ENCODE assay signal across 1 cellular context in the genomic region with DNA sequence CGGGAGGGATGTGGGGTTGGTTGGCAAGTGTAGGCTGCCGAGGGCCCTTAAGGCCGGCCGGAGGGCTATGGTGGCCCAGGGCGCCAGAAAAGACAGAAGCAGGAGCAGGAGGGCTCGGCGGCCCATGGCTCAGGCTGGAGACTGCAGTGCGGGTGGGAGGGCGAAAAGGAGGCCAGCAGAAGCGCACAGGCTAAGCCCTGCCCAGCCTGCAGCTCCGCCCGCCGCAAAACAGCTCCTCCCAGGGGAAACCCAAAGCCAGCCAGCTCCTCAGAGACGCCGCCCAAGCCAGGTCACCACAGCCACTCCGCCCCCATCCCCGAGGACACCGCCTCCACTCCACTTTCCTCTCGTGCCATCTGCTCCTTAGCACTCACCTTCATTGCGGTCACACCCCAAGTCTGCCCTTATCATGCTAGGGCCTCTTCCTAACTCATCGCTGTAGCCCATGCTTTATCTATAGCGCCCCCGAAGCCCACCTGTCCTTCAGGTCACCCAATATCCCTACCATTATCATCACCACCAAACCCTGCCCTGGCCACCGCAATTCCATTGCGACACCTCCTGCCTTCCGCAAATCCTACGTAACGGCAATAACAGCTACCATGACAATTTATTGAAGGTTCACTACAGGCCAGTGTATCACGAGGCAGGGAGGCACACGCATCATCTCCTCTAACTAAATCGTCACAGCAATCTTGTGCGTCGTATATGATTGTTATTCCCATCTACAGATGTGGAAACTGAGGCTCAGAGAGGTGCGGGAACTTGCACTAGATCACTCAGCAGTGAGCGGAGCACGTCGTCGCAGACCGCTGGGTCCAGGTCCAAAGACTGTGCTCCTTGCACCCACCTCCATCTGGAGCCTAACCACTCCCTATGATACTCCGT.
A peak's percentile ranks its signal among the peaks of the same experiment; 100 is the strongest.
TF ChIP-seq lines count a peak whose summit lies in the region.

A gene (minus strand): TSS at position 154 of the 888 bp plus-strand sequence. CDS start 28 bp downstream, at position 126.

TF ChIP-seq in K562, 482 proteins besides CTCF, POLR2A, EP300 and RAD21 (continued from another document and continues in another):
- TF ChIP-seq SP2 (IDR thresholded peaks at IDR 0.05; ENCODE audit: extremely low read depth, low read depth, low read length, poor library complexity, severe bottlenecking) (no peak), EWSR1 (IDR thresholded peaks at IDR 0.05; ENCODE audit: borderline replicate concordance, low read depth, partially characterized antibody) (no peak), ZBTB7A (IDR thresholded peaks at IDR 0.05; ENCODE audit: borderline replicate concordance, control insufficient read depth, low read depth, low read length) (peak; percentile 54; the same call in 1 of the 2 replicates), SIRT6 (IDR thresholded peaks at IDR 0.05; ENCODE audit: low read depth, low read length) (no peak), CHD2 (IDR thresholded peaks at IDR 0.05; ENCODE audit: low read depth, low read length) (no peak), HDAC1 (IDR thresholded peaks at IDR 0.05) (peak in 1 of 2 experiments; percentile 88; a peak in 2 of 4 replicates), CREM (IDR thresholded peaks at IDR 0.05; ENCODE audit: low read depth) (peak; percentile 55), ILF3 (IDR thresholded peaks at IDR 0.05; ENCODE audit: borderline replicate concordance) (no peak), GATAD2B (IDR thresholded peaks at IDR 0.05; ENCODE audit: borderline replicate concordance) (peak; percentile 57; the same call in 1 of the 2 replicates), TAF7 (tag; IDR thresholded peaks at IDR 0.05) (0 out of 2 replicates have a peak, but pooled peaks have one; percentile 28), FOXK1 (CRISPR knock-in tag; IDR thresholded peaks at IDR 0.05; ENCODE audit: borderline replicate concordance) (no peak), HMGN3 (IDR thresholded peaks at IDR 0.05; ENCODE audit: borderline replicate concordance, extremely low read depth, insufficient read length, low read depth, low read length) (peak; percentile 78), PHF20 (IDR thresholded peaks at IDR 0.05; ENCODE audit: partially characterized antibody) (peak; percentile 17), SMAD1 (IDR thresholded peaks at IDR 0.05; ENCODE audit: low read depth, low read length, partially characterized antibody) (no peak), KLF1 (tag; IDR thresholded peaks at IDR 0.05) (no peak), BCOR (IDR thresholded peaks at IDR 0.05) (peak; percentile 92), ZNF175 (CRISPR knock-in tag; IDR thresholded peaks at IDR 0.05; ENCODE audit: low read depth) (no peak), PHF8 (IDR thresholded peaks at IDR 0.05; ENCODE audit: borderline replicate concordance, low read length) (peak; percentile 86), KLF13 (tag; IDR thresholded peaks at IDR 0.05; ENCODE audit: borderline replicate concordance, low read depth) (0 out of 2 replicates have a peak, but pooled peaks have one; percentile 36), RBM39 (optimal IDR thresholded peaks at IDR 0.05; ENCODE audit: low read depth, low read length) (no peak), ILK (tag; IDR thresholded peaks at IDR 0.05; ENCODE audit: borderline replicate concordance, low read depth) (no peak), ZNF583 (CRISPR knock-in tag; IDR thresholded peaks at IDR 0.05) (no peak), ZC3H11A (IDR thresholded peaks at IDR 0.05; ENCODE audit: low read depth, low read length) (no peak), BRF1 (IDR thresholded peaks at IDR 0.05; ENCODE audit: borderline replicate concordance, extremely low read depth, insufficient read length) (no peak), NFRKB (IDR thresholded peaks at IDR 0.05; ENCODE audit: low read depth) (no peak), C11orf30 (IDR thresholded peaks at IDR 0.05; ENCODE audit: low read depth) (peak; percentile 16), CAMTA2 (CRISPR knock-in tag; conservative IDR thresholded peaks at IDR 0.05) (no peak), HNRNPK (IDR thresholded peaks at IDR 0.05; ENCODE audit: low read depth, low read length, poor library complexity, severe bottlenecking) (no peak), NFIX (CRISPR knock-in tag; IDR thresholded peaks at IDR 0.05; ENCODE audit: low read depth) (no peak), ELF2 (CRISPR knock-in tag; IDR thresholded peaks at IDR 0.05) (no peak), FOXK2 (conservative IDR thresholded peaks at IDR 0.05 in 1 of 2, IDR thresholded peaks at IDR 0.05 in 1 of 2; ENCODE audit: low read depth in 2 of 2) (peak; percentile 32 to 80; a peak in 2 of 4 replicates), ZNF699 (CRISPR knock-in tag; IDR thresholded peaks at IDR 0.05; ENCODE audit: insufficient replicate concordance) (no peak), MEF2A (IDR thresholded peaks at IDR 0.05; ENCODE audit: control insufficient read depth, low read depth, low read length) (no peak), EP400 (IDR thresholded peaks at IDR 0.05) (peak; percentile 77)
- TF ChIP-seq, protein P1, sequence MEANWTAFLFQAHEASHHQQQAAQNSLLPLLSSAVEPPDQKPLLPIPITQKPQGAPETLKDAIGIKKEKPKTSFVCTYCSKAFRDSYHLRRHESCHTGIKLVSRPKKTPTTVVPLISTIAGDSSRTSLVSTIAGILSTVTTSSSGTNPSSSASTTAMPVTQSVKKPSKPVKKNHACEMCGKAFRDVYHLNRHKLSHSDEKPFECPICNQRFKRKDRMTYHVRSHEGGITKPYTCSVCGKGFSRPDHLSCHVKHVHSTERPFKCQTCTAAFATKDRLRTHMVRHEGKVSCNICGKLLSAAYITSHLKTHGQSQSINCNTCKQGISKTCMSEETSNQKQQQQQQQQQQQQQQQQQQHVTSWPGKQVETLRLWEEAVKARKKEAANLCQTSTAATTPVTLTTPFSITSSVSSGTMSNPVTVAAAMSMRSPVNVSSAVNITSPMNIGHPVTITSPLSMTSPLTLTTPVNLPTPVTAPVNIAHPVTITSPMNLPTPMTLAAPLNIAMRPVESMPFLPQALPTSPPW (CRISPR knock-in tag; IDR thresholded peaks at IDR 0.05): peak; percentile 25; the same call in 1 of the 2 replicates
- TF ChIP-seq, protein P2, sequence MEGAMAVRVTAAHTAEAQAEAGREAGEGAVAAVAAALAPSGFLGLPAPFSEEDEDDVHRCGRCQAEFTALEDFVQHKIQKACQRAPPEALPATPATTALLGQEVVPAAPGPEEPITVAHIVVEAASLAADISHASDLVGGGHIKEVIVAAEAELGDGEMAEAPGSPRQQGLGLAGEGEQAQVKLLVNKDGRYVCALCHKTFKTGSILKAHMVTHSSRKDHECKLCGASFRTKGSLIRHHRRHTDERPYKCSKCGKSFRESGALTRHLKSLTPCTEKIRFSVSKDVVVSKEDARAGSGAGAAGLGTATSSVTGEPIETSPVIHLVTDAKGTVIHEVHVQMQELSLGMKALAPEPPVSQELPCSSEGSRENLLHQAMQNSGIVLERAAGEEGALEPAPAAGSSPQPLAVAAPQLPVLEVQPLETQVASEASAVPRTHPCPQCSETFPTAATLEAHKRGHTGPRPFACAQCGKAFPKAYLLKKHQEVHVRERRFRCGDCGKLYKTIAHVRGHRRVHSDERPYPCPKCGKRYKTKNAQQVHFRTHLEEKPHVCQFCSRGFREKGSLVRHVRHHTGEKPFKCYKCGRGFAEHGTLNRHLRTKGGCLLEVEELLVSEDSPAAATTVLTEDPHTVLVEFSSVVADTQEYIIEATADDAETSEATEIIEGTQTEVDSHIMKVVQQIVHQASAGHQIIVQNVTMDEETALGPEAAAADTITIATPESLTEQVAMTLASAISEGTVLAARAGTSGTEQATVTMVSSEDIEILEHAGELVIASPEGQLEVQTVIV (CRISPR knock-in tag; IDR thresholded peaks at IDR 0.05; ENCODE audit: borderline replicate concordance): no peak
- TF ChIP-seq, protein P3, sequence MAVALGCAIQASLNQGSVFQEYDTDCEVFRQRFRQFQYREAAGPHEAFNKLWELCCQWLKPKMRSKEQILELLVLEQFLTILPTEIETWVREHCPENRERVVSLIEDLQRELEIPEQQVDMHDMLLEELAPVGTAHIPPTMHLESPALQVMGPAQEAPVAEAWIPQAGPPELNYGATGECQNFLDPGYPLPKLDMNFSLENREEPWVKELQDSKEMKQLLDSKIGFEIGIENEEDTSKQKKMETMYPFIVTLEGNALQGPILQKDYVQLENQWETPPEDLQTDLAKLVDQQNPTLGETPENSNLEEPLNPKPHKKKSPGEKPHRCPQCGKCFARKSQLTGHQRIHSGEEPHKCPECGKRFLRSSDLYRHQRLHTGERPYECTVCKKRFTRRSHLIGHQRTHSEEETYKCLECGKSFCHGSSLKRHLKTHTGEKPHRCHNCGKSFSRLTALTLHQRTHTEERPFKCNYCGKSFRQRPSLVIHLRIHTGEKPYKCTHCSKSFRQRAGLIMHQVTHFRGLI (CRISPR knock-in tag; IDR thresholded peaks at IDR 0.05): no peak
- TF ChIP-seq, protein P4, sequence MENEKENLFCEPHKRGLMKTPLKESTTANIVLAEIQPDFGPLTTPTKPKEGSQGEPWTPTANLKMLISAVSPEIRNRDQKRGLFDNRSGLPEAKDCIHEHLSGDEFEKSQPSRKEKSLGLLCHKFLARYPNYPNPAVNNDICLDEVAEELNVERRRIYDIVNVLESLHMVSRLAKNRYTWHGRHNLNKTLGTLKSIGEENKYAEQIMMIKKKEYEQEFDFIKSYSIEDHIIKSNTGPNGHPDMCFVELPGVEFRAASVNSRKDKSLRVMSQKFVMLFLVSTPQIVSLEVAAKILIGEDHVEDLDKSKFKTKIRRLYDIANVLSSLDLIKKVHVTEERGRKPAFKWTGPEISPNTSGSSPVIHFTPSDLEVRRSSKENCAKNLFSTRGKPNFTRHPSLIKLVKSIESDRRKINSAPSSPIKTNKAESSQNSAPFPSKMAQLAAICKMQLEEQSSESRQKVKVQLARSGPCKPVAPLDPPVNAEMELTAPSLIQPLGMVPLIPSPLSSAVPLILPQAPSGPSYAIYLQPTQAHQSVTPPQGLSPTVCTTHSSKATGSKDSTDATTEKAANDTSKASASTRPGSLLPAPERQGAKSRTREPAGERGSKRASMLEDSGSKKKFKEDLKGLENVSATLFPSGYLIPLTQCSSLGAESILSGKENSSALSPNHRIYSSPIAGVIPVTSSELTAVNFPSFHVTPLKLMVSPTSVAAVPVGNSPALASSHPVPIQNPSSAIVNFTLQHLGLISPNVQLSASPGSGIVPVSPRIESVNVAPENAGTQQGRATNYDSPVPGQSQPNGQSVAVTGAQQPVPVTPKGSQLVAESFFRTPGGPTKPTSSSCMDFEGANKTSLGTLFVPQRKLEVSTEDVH (IDR thresholded peaks at IDR 0.05; ENCODE audit: low read depth, partially characterized antibody): peak; percentile 51
- TF ChIP-seq, protein P5, sequence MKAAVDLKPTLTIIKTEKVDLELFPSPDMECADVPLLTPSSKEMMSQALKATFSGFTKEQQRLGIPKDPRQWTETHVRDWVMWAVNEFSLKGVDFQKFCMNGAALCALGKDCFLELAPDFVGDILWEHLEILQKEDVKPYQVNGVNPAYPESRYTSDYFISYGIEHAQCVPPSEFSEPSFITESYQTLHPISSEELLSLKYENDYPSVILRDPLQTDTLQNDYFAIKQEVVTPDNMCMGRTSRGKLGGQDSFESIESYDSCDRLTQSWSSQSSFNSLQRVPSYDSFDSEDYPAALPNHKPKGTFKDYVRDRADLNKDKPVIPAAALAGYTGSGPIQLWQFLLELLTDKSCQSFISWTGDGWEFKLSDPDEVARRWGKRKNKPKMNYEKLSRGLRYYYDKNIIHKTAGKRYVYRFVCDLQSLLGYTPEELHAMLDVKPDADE (conservative IDR thresholded peaks at IDR 0.05; ENCODE audit: control insufficient read depth, low read depth, low read length): peak; percentile 68; the same call in 1 of the 2 replicates
- TF ChIP-seq, protein P6, sequence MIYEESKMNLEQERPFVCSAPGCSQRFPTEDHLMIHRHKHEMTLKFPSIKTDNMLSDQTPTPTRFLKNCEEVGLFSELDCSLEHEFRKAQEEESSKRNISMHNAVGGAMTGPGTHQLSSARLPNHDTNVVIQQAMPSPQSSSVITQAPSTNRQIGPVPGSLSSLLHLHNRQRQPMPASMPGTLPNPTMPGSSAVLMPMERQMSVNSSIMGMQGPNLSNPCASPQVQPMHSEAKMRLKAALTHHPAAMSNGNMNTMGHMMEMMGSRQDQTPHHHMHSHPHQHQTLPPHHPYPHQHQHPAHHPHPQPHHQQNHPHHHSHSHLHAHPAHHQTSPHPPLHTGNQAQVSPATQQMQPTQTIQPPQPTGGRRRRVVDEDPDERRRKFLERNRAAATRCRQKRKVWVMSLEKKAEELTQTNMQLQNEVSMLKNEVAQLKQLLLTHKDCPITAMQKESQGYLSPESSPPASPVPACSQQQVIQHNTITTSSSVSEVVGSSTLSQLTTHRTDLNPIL (CRISPR knock-in tag; IDR thresholded peaks at IDR 0.05): no peak
- TF ChIP-seq, protein P7, sequence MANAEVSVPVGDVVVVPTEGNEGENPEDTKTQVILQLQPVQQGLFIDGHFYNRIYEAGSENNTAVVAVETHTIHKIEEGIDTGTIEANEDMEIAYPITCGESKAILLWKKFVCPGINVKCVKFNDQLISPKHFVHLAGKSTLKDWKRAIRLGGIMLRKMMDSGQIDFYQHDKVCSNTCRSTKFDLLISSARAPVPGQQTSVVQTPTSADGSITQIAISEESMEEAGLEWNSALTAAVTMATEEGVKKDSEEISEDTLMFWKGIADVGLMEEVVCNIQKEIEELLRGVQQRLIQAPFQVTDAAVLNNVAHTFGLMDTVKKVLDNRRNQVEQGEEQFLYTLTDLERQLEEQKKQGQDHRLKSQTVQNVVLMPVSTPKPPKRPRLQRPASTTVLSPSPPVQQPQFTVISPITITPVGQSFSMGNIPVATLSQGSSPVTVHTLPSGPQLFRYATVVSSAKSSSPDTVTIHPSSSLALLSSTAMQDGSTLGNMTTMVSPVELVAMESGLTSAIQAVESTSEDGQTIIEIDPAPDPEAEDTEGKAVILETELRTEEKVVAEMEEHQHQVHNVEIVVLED (CRISPR knock-in tag; IDR thresholded peaks at IDR 0.05): no peak
- TF ChIP-seq, protein P8, sequence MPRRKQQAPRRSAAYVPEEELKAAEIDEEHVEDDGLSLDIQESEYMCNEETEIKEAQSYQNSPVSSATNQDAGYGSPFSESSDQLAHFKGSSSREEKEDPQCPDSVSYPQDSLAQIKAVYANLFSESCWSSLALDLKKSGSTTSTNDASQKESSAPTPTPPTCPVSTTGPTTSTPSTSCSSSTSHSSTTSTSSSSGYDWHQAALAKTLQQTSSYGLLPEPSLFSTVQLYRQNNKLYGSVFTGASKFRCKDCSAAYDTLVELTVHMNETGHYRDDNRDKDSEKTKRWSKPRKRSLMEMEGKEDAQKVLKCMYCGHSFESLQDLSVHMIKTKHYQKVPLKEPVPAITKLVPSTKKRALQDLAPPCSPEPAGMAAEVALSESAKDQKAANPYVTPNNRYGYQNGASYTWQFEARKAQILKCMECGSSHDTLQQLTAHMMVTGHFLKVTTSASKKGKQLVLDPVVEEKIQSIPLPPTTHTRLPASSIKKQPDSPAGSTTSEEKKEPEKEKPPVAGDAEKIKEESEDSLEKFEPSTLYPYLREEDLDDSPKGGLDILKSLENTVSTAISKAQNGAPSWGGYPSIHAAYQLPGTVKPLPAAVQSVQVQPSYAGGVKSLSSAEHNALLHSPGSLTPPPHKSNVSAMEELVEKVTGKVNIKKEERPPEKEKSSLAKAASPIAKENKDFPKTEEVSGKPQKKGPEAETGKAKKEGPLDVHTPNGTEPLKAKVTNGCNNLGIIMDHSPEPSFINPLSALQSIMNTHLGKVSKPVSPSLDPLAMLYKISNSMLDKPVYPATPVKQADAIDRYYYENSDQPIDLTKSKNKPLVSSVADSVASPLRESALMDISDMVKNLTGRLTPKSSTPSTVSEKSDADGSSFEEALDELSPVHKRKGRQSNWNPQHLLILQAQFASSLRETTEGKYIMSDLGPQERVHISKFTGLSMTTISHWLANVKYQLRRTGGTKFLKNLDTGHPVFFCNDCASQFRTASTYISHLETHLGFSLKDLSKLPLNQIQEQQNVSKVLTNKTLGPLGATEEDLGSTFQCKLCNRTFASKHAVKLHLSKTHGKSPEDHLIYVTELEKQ (CRISPR knock-in tag; IDR thresholded peaks at IDR 0.05): no peak
